In the genomic region with DNA sequence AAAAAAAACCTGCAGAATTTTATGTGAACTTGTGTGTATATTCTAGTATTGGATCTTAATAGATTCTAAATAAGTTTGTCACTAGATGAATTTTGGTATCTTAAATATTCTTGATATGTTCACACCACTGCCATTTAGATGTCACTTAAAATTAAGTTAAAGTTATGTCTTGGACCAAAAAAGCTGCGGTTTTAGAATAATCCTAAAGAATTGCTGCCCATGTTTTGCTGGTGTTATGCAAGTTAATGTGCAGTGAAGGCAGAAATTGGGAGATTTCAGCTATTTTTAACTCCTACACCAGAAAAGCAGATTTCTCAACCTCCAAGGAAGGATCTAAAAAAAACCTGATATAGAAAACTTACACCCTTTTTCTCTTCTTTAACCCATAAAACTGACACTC, we compare ENCODE assay signal across 8 cellular contexts. TPM values are rescaled to one million over a fixed set of nuclear protein-coding genes. Genes with fewer than 3 reads are reported as not detected.
A peak's percentile ranks its signal among the peaks of the same experiment; 100 is the strongest.
DNase-seq lines count a peak whose midpoint lies in the region; ATAC-seq and TF ChIP-seq lines count a peak whose summit lies in the region.

No MANE protein-coding gene starts in this region.

- no peak overlapping the region for H4K8ac ChIP-seq in mesenchymal stem cell (ENCODE audit: low read length)

- H2BK5ac ChIP-seq in mesenchymal stem cell (ENCODE audit: low read depth, low read length, poor library complexity, severe bottlenecking) = no peak overlapping the region

- CTCF ChIA-PET in MCF 10A (lab: Yijun Ruan, JAX) = interaction anchor here (1.0 to 1.2 kb wide), 2 partner anchors 52 to 61 kb away, joined by 3 read pairs; no protein-coding TSS in a partner anchor

- no peaks in the 10 kb centered on the region for H3K9me3 ChIP-seq in mesenchymal stem cell (ENCODE audit: control insufficient read depth, low read length)
- no peaks in the 10 kb centered on the region for H3K9me3 ChIP-seq in vagina

- POLR2A ChIA-PET in MCF 10A (lab: Yijun Ruan, JAX) = interaction anchor here (0.6 to 3.0 kb wide), 13 partner anchors 11 to 1951 kb away, joined by 3 to 34 read pairs (median 3); partner anchors contain the start of gene RABGGTB

- H3K27me3 ChIP-seq in KMS-11 (ENCODE audit: insufficient read depth, low read depth) (no peaks in the 10 kb centered on the region), mesenchymal stem cell (ENCODE audit: control insufficient read depth in 1 of 2, insufficient read depth in 1 of 2, low read length in 2 of 2) (no peaks in the 10 kb centered on the region), vagina (no peaks in the 10 kb centered on the region)

- DNase-seq in AG09309 (ENCODE audit: low read depth) = no peak
- peak; percentile 16 for DNase-seq in MCF 10A (ENCODE audit: unreplicated experiment)
- DNase-seq in mesenchymal stem cell = peak; percentile 24
- no peak for DNase-seq in vagina (ENCODE audit: extremely low spot score in 2 of 2)
- no peak for DNase-seq in T1000 (lab: John Stamatoyannopoulos, UW)
- DNase-seq in retina = no peak

- intact Hi-C loops in MCF 10A (cut with micrococcal nuclease) (no loop called here), vagina (cut with DNase I) (no loop called here)

- peaks cover 31% of the 10 kb centered on the region for H3K4me1 Mint-ChIP-seq in MCF 10A (ENCODE audit: insufficient read depth, unreplicated experiment)

- WGBS in mesenchymal stem cell = no CpG with 5 or more reads among the region's 1 CpG

- H3K27ac ChIP-seq in KMS-11 (no peak overlapping the region; the same call in 1 of the 2 replicates), mesenchymal stem cell (ENCODE audit: low read length, poor library complexity, severe bottlenecking) (peak overlapping the region; percentile 4), vagina (peak overlapping the region; percentile 93)

- H4K20me1 ChIP-seq in KMS-11 (ENCODE audit: insufficient read depth) = no peaks in the 10 kb centered on the region

- H3K36me3 ChIP-seq in KMS-11 (ENCODE audit: insufficient read depth) = no peaks in the 10 kb centered on the region
- H3K36me3 ChIP-seq in mesenchymal stem cell (ENCODE audit: control insufficient read depth in 1 of 2, insufficient read depth in 2 of 2, low read depth in 1 of 2, low read length in 2 of 2) = no peaks in the 10 kb centered on the region
- H3K36me3 ChIP-seq in vagina = no peaks in the 10 kb centered on the region

- H3K4ac ChIP-seq in mesenchymal stem cell (ENCODE audit: low read depth in 1 of 2, low read length in 2 of 2) = no peak overlapping the region

- H2AFZ ChIP-seq in KMS-11 (ENCODE audit: low read depth) = peak overlapping the region; percentile 69
- H2AFZ ChIP-seq in mesenchymal stem cell (ENCODE audit: low read depth, low read length) = no peak overlapping the region

- H4K91ac ChIP-seq in mesenchymal stem cell (ENCODE audit: low read length) = no peak overlapping the region

- ATAC-seq in HG03095 (IDR thresholded peaks at IDR 0.05; ENCODE audit: unreplicated experiment) = no peak

- H3K4me2 ChIP-seq in KMS-11 (peak overlapping the region; percentile 57), mesenchymal stem cell (ENCODE audit: low read length, poor library complexity, severe bottlenecking) (no peak overlapping the region)

- H3K9ac ChIP-seq in KMS-11 = peak overlapping the region; percentile 60; the same call in 1 of the 2 replicates
- peak overlapping the region; percentile 93 for H3K9ac ChIP-seq in mesenchymal stem cell (ENCODE audit: low read length)

- no peak overlapping the region for H3K23ac ChIP-seq in mesenchymal stem cell (ENCODE audit: low read length in 2 of 2)

- H2AK5ac ChIP-seq in mesenchymal stem cell (ENCODE audit: low read length, severe bottlenecking) = no peak overlapping the region

- H2BK120ac ChIP-seq in mesenchymal stem cell (ENCODE audit: low read depth, low read length) = no peak overlapping the region

- H3K79me1 ChIP-seq in mesenchymal stem cell (replicated peaks; ENCODE audit: low read length, poor library complexity, severe bottlenecking) = peaks cover 12% of the 10 kb centered on the region

- no peak overlapping the region for H2BK15ac ChIP-seq in mesenchymal stem cell (ENCODE audit: low read depth, poor library complexity, severe bottlenecking)

- no peak for TF ChIP-seq CTCF in AG09309 (IDR thresholded peaks at IDR 0.05; ENCODE audit: control insufficient read depth, insufficient read depth, low read depth, low read length, missing control alignments)
- TF ChIP-seq CTCF in KMS-11 (conservative IDR thresholded peaks at IDR 0.05; ENCODE audit: low read depth, low read length) = no peak
- TF ChIP-seq CTCF in MCF 10A (IDR thresholded peaks at IDR 0.05; ENCODE audit: unreplicated experiment) = no peak
- TF ChIP-seq CTCF in vagina (IDR thresholded peaks at IDR 0.05) = no peak

- H3K36me3 Mint-ChIP-seq in MCF 10A (ENCODE audit: insufficient read depth, unreplicated experiment) = no peaks in the 10 kb centered on the region

- no peak overlapping the region for H3K18ac ChIP-seq in mesenchymal stem cell (ENCODE audit: low read depth in 1 of 2, low read length in 2 of 2)

- H3K79me2 ChIP-seq in KMS-11 (ENCODE audit: insufficient read depth, low read depth) = peaks cover 8% of the 10 kb centered on the region; the same call in 1 of the 2 replicates

- TF ChIP-seq POLR2A in vagina (IDR thresholded peaks at IDR 0.05) = no peak

- peak overlapping the region; percentile 99 for H3K4me3 Mint-ChIP-seq in MCF 10A (ENCODE audit: unreplicated experiment)

- H3K4me3 ChIP-seq in AG09309 (ENCODE audit: control insufficient read depth, low read depth, low read length) (peak overlapping the region; percentile 95), KMS-11 (IDR thresholded peaks at IDR 0.05; ENCODE audit: insufficient read depth, low read depth, low read length) (no peak overlapping the region), mesenchymal stem cell (ENCODE audit: insufficient read depth in 1 of 2, low read depth in 1 of 2, low read length in 2 of 2) (peak overlapping the region in 1 of 2 experiments; percentile 95), vagina (peak overlapping the region; percentile 77 to 92)

- no peak overlapping the region for H3K14ac ChIP-seq in mesenchymal stem cell (ENCODE audit: low read length in 2 of 2)

- H3K9me3 Mint-ChIP-seq in MCF 10A (ENCODE audit: unreplicated experiment) = no peaks in the 10 kb centered on the region

- H2BK12ac ChIP-seq in mesenchymal stem cell (ENCODE audit: low read length in 2 of 2) = no peak overlapping the region

- no TSS peak for BruUV-seq in MCF 10A (replicated peaks; lab: Mats Ljungman, UMichigan)

- H3K27me3 Mint-ChIP-seq in MCF 10A (ENCODE audit: insufficient read depth, unreplicated experiment) = no peaks in the 10 kb centered on the region

- H3K4me1 ChIP-seq in KMS-11 (ENCODE audit: low read depth, poor library complexity, severe bottlenecking) = peaks cover 7% of the 10 kb centered on the region
- peaks cover 5% of the 10 kb centered on the region for H3K4me1 ChIP-seq in mesenchymal stem cell (ENCODE audit: control insufficient read depth, insufficient read depth, low read depth, low read length)
- H3K4me1 ChIP-seq in vagina = peaks cover 29% of the 10 kb centered on the region

- peak overlapping the region; percentile 97 for H3K27ac Mint-ChIP-seq in MCF 10A (ENCODE audit: low read depth, unreplicated experiment)

RNA-seq across cellular contexts. Expression of gene ACADM, which starts 0.7 kb away (rescaled TPM):
- total RNA-seq in MCF 10A (2022) (35.7 and 43.2 TPM in 2 replicates), vagina (30.2 TPM)
- polyA plus RNA-seq in mesenchymal stem cell (2013, experiment 1 of 2) = 18.1 TPM
- 16.4 TPM for polyA plus RNA-seq in mesenchymal stem cell (2013, experiment 2 of 2)

Comparison
In these comparisons a context has a peak if more than half of its experiments do, and no peak if none do; other contexts are left out.
1. DNase-seq: peak in MCF 10A (single experiment) and mesenchymal stem cell (single experiment); none in AG09309 (single experiment), vagina (0 of 2), T1000 (single experiment) and retina (single experiment).